In genomic region chr2:219968685-219969345, GRCh38 we compare ENCODE assay signal across 18 cellular contexts.
DNase-seq lines count a peak whose midpoint lies in the region; ATAC-seq, FAIRE-seq and TF ChIP-seq lines count a peak whose summit lies in the region.
"Had no signal": no experiment of that assay in that cellular context is flagged by ENCODE, and none has a peak within 500 bp of the region (broad histone marks: within the 10 kb centered on the region; RNA-seq: fewer than 3 reads in every experiment).

No MANE protein-coding gene starts in this region.

- no peak overlapping the region for H3K4me3 ChIP-seq in lower lobe of right lung

- H3K4me1 ChIP-seq in lower lobe of right lung = no peaks in the 10 kb centered on the region

- no peaks in the 10 kb centered on the region for H3K36me3 ChIP-seq in lower lobe of right lung

- H3K27me3 ChIP-seq in lower lobe of right lung (ENCODE audit: low read depth) = no peaks in the 10 kb centered on the region

- no peak for ATAC-seq in lower lobe of right lung
- ATAC-seq: activated CD8-positive, alpha-beta memory T cell treated with anti-CD3 and anti-CD28 coated beads, Interleukin-2, amount 10 ng/mL, durations not matched to agents 7 days and 5 days; natural killer cell treated with Interleukin-12 subunit alpha and Interleukin-12 subunit beta and Interleukin-15 and Interleukin-18, amount 100 ng/mL, for 72 hours; right cardiac atrium; stimulated activated naive CD8-positive, alpha-beta T cell treated with anti-CD3 and anti-CD28 coated beads, Interleukin-15, Interleukin-2, amounts not matched to agents 100 U/mL and 50 U/mL, for 24 hours had no signal

- H3K9me3 ChIP-seq in lower lobe of right lung = no peaks in the 10 kb centered on the region

- no peak for TF ChIP-seq CTCF in lower lobe of right lung (IDR thresholded peaks at IDR 0.05)

- H3K27ac ChIP-seq in epithelial cell of prostate = peak overlapping the region; percentile 88
- H3K27ac ChIP-seq in lower lobe of right lung = no peak overlapping the region
- H3K27ac ChIP-seq: 22Rv1 had no signal

- peak; percentile 7 for DNase-seq in DMS53 (lab: John Stamatoyannopoulos, UW)
- no peak for DNase-seq in DMS53 treated with DMSO at 0.1 percent for 48 hours (lab: John Stamatoyannopoulos, UW; ENCODE audit: unreplicated experiment)
- DNase-seq in RCC 7860 (ENCODE audit: low spot score) = peak; percentile 38
- peak; percentile 77 for DNase-seq in epithelial cell of prostate (ENCODE audit: low read depth, low spot score)
- DNase-seq in urothelium cell line (ENCODE audit: low spot score) = peak; percentile 82
- DNase-seq in activated CD4-positive, CD25-positive, alpha-beta regulatory T cell treated with anti-CD3 and anti-CD28 coated beads, Interleukin-2, amount 50 U/mL, for 72 hours = no peak
- no peak for DNase-seq in NCI-H2081 treated with DMSO at 0.1 percent for 48 hours (lab: John Stamatoyannopoulos, UW)
- no peak for DNase-seq in lower lobe of right lung
- DNase-seq: activated CD8-positive, alpha-beta memory T cell treated with anti-CD3 and anti-CD28 coated beads, Interleukin-2, amount 10 ng/mL, durations not matched to agents 7 days and 5 days; activated naive CD4-positive, alpha-beta T cell treated with Interleukin-2 at 50 U/mL for 16 hours; H7; left cardiac atrium; NCI-H1092 treated with DMSO at 0.1 percent for 48 hours; right cardiac atrium; stimulated activated naive CD8-positive, alpha-beta T cell treated with anti-CD3 and anti-CD28 coated beads, Interleukin-15, Interleukin-2, amounts not matched to agents 100 U/mL and 50 U/mL, for 24 hours had no signal

- FAIRE-seq in RCC 7860 (lab: Jason Lieb, UNC) (no peak), urothelium cell line (lab: Jason Lieb, UNC) (peak; percentile 91)
- FAIRE-seq: endometrium had no signal

- intact Hi-C loops in lower lobe of right lung (cut with DNase I) = no loop called here

Comparison
In these comparisons a context has a peak if more than half of its experiments do, and no peak if none do; other contexts are left out.
1. DNase-seq: peak in DMS53 (single experiment), RCC 7860 (single experiment), epithelial cell of prostate (single experiment) and urothelium cell line (single experiment); none in DMS53 treated with DMSO at 0.1 percent for 48 hours (single experiment), activated CD4-positive, CD25-positive, alpha-beta regulatory T cell treated with anti-CD3 and anti-CD28 coated beads, Interleukin-2, amount 50 U/mL, for 72 hours (single experiment), NCI-H2081 treated with DMSO at 0.1 percent for 48 hours (single experiment) and lower lobe of right lung (single experiment).